20 cellular contexts compared by ENCODE assay signal in the genomic region with DNA sequence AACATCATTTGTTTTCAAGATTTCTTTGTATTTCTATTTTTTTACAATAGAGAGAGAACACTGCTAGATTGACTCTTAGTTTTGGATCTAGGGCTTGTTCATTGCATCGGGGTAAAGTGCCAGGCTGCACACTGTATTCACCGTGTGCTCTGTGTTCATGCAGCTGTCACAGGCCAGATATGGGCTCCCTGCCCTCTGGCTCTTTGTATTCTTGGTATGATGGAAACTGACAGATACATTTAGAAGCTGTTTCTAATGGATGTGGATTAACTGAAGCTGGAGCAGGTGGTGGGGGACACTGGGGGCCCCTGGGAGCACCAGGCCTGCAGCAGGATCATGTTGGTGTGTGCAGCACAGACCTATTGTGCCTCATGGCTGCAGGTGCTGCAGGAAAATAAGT.
"Had no signal": no experiment of that assay in that cellular context is flagged by ENCODE, and none has a peak within 500 bp of the region (broad histone marks: within the 10 kb centered on the region; RNA-seq: fewer than 3 reads in every experiment).

No MANE protein-coding gene starts in this region.

- H3K4me1 Mint-ChIP-seq: memory B cell, T-cell had no signal

- H3K4me3 Mint-ChIP-seq: activated CD8-positive, alpha-beta T cell treated with anti-CD3 and anti-CD28 coated beads, Interleukin-2, amount 10 ng/mL, durations not matched to agents 7 days and 5 days; activated T-helper 1 cell treated with anti-CD3 and anti-CD28 coated beads, Interleukin-12 subunit alpha, Interleukin-12 subunit beta, Interleukin-2, Interleukin-4 antibody, amounts not matched to agents 30 ng/mL and 10 ng/mL and 1 ng/mL, durations not matched to agents 14 hours and 24 hours and 36 hours; memory B cell; T-cell; T-helper 2 cell treated with Interferon-gamma antibody and Interleukin-4, amounts not matched to agents 5 μg/mL and 100 μg/mL, for 36 hours had no signal

- H3K79me2 ChIP-seq: hepatocyte had no signal

- H3K4me1 ChIP-seq: foreskin keratinocyte, upper lobe of right lung had no signal

- H3K9me3 Mint-ChIP-seq: activated T-helper 1 cell treated with anti-CD3 and anti-CD28 coated beads, Interleukin-12 subunit alpha, Interleukin-12 subunit beta, Interleukin-2, Interleukin-4 antibody, amounts not matched to agents 30 ng/mL and 10 ng/mL and 1 ng/mL, durations not matched to agents 14 hours and 24 hours and 36 hours; memory B cell; T-cell; T-helper 2 cell treated with Interferon-gamma antibody and Interleukin-4, amounts not matched to agents 5 μg/mL and 100 μg/mL, for 36 hours had no signal

- DNase-seq: activated CD4-positive, alpha-beta T cell treated with anti-CD3 and anti-CD28 coated beads for 1 hour; activated CD4-positive, alpha-beta T cell treated with anti-CD3 and anti-CD28 coated beads, Interleukin-2, amount 50 U/mL, for 1 hour; activated CD8-positive, alpha-beta T cell treated with anti-CD3 and anti-CD28 coated beads, Interleukin-2, amount 10 ng/mL, durations not matched to agents 7 days and 5 days; activated gamma-delta T cell; activated naive CD4-positive, alpha-beta T cell treated with anti-CD3 and anti-CD28 coated beads, Interleukin-2, amount 50 U/mL, for 16 hours; anterior cingulate cortex; brain microvascular endothelial cell; effector memory CD4-positive, alpha-beta T cell; foreskin keratinocyte; kidney glomerular epithelial cell; left ventricle myocardium superior; nucleus accumbens; stimulated activated CD4-positive, alpha-beta T cell treated with anti-CD3 and anti-CD28 coated beads, Interleukin-4, amount 100 ng/mL, for 24 hours; stimulated activated naive CD8-positive, alpha-beta T cell treated with anti-CD3 and anti-CD28 coated beads, Interleukin-15, Interleukin-2, amounts not matched to agents 100 U/mL and 50 U/mL, for 24 hours; T-cell; upper lobe of right lung had no signal

- ATAC-seq: activated CD8-positive, alpha-beta T cell treated with anti-CD3 and anti-CD28 coated beads, Interleukin-2, amount 10 ng/mL, durations not matched to agents 7 days and 5 days; foreskin keratinocyte; left ventricle myocardium superior; stimulated activated naive CD8-positive, alpha-beta T cell treated with anti-CD3 and anti-CD28 coated beads, Interleukin-15, Interleukin-2, amounts not matched to agents 100 U/mL and 50 U/mL, for 24 hours; T-cell; upper lobe of right lung had no signal

- H3K27me3 Mint-ChIP-seq: memory B cell, T-cell had no signal

- H2AFZ ChIP-seq: hepatocyte had no signal

- H3K4me2 ChIP-seq: hepatocyte had no signal

- H3K4me3 ChIP-seq: hepatocyte, upper lobe of right lung had no signal

- H3K9me3 ChIP-seq: upper lobe of right lung had no signal

- H3K27ac Mint-ChIP-seq: activated CD8-positive, alpha-beta T cell treated with anti-CD3 and anti-CD28 coated beads, Interleukin-2, amount 10 ng/mL, durations not matched to agents 7 days and 5 days; activated T-helper 1 cell treated with anti-CD3 and anti-CD28 coated beads, Interleukin-12 subunit alpha, Interleukin-12 subunit beta, Interleukin-2, Interleukin-4 antibody, amounts not matched to agents 30 ng/mL and 10 ng/mL and 1 ng/mL, durations not matched to agents 14 hours and 24 hours and 36 hours; memory B cell; T-cell; T-helper 2 cell treated with Interferon-gamma antibody and Interleukin-4, amounts not matched to agents 5 μg/mL and 100 μg/mL, for 36 hours had no signal

- H3K27ac ChIP-seq: brain microvascular endothelial cell, foreskin keratinocyte, hepatocyte, upper lobe of right lung had no signal

- H3K27me3 ChIP-seq: brain microvascular endothelial cell, foreskin keratinocyte, hepatocyte, upper lobe of right lung had no signal
